ENCODE assay signal across 8 cellular contexts in the genomic region with DNA sequence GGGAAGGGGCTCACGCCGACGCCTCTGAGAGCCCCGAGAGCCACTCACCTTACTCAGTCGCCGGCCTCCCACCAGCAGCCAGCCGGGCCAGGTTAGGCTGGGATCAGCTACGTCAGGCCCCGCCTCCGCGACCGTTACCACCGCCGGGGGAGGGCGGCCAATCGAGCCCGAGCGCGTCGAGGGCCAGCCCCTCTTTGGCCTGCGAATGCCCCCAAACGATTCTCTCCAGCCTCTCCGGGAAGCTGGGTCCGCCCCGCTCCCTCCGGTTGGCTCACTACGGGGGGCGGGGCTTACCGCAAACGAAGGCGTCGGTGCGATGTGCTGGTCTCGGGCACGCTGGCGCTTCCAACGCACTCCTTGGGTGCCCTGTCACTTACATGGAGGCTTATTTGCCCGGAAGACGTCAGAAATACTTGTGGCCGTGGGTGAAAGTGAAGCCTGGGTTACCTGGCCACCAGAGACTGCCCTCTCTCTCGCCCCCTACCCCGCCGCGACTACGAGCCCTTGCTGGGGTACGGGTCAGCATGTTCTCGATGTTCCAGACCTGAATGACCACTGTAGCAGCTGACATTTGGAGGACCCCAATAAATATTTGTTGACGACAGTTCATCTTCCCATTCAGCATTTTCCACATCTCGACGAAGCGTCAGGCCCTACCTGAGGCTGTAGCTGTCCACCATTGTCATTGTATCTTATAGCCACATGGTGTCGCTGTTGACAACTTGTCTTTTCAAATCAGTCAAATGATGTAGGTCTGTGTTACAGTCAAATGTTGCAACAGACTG. TPM values are rescaled to one million over a fixed set of nuclear protein-coding genes. Genes with fewer than 3 reads are reported as not detected.
DNase-seq lines count a peak whose midpoint lies in the region; ATAC-seq and TF ChIP-seq lines count a peak whose summit lies in the region.

A gene with protein sequence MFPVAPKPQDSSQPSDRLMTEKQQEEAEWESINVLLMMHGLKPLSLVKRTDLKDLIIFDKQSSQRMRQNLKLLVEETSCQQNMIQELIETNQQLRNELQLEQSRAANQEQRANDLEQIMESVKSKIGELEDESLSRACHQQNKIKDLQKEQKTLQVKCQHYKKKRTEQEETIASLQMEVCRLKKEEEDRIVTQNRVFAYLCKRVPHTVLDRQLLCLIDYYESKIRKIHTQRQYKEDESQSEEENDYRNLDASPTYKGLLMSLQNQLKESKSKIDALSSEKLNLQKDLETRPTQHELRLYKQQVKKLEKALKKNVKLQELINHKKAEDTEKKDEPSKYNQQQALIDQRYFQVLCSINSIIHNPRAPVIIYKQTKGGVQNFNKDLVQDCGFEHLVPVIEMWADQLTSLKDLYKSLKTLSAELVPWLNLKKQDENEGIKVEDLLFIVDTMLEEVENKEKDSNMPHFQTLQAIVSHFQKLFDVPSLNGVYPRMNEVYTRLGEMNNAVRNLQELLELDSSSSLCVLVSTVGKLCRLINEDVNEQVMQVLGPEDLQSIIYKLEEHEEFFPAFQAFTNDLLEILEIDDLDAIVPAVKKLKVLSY (minus strand): TSS at position 111 of the 785 bp plus-strand sequence. CDS start 21,333 bp downstream, outside the sequence.

- H3K9me3 ChIP-seq in testis = no peaks in the 10 kb centered on the region

- H3K27me3 ChIP-seq in foreskin keratinocyte = no peaks in the 10 kb centered on the region
- no peaks in the 10 kb centered on the region for H3K27me3 ChIP-seq in testis

- peak; percentile 61 for TF ChIP-seq POLR2A in testis (IDR thresholded peaks at IDR 0.05)

- no peaks in the 10 kb centered on the region for H3K36me3 ChIP-seq in testis (ENCODE audit: low read depth, missing control alignments)

- intact Hi-C loops in testis (cut with DNase I; ENCODE audit: low total_unique reads) = loop anchor here (5.0 kb wide), 1 partner anchor 323 kb away; no protein-coding TSS in a partner anchor

- H3K4me1 ChIP-seq in foreskin keratinocyte = no peaks in the 10 kb centered on the region
- peaks cover 3% of the 10 kb centered on the region for H3K4me1 ChIP-seq in testis

- 0% methylated on average over 34 to 52 of the region's 52 CpGs for WGBS in testis, 2 donors

- H3K4me3 ChIP-seq in testis = peak within 1 kb of the TSS; percentile 66 to 74

- DNase-seq in EH (ENCODE audit: low read depth) (peak; percentile 96), activated T-helper 1 cell treated with Interleukin-2 at 50 U/mL for 16 hours (ENCODE audit: low read depth) (peak; percentile 81), foreskin keratinocyte (peak; percentile 78 to 89), non-pigmented ciliary epithelial cell (ENCODE audit: low read depth) (peak; percentile 76), testis (peak; percentile 94), NCI-H748 (lab: John Stamatoyannopoulos, UW; ENCODE audit: unreplicated experiment) (no peak)

- ATAC-seq in GM21786 (IDR thresholded peaks at IDR 0.05; ENCODE audit: unreplicated experiment) = peak; percentile 82
- peak; percentile 95 for ATAC-seq in foreskin keratinocyte

- H3K27ac ChIP-seq in foreskin keratinocyte (peak within 1 kb of the TSS; percentile 14), testis (peak within 1 kb of the TSS; percentile 73 to 81)

- peak; percentile 87 for TF ChIP-seq CTCF in LNCAP (IDR thresholded peaks at IDR 0.05)
- peak; percentile 90 for TF ChIP-seq CTCF in foreskin keratinocyte (conservative IDR thresholded peaks at IDR 0.05)
- peak; percentile 85 to 92 (median 85) for TF ChIP-seq CTCF in testis (IDR thresholded peaks at IDR 0.05)

RNA-seq across cellular contexts. Expression of the gene that starts here (rescaled TPM):
- 8.8 TPM in 2 replicates for total RNA-seq in foreskin keratinocyte
- polyA plus RNA-seq in foreskin keratinocyte = 3.5 and 4.2 TPM in 2 replicates
- 10 to 100 TPM; 37.4 to 61.4 TPM for total RNA-seq in testis
- polyA plus RNA-seq in testis (ENCODE audit: insufficient read depth, low read depth, low replicate concordance) = 66.6 TPM

Comparison
In these comparisons a context has a peak if more than half of its experiments do, and no peak if none do; other contexts are left out.
1. RNA of the gene that starts here (polyA plus RNA-seq): 66.6 TPM in testis (single experiment); 3.5 to 4.2 TPM in foreskin keratinocyte; every median in the first group is over 10 times any median in the second.
2. Peak in every context shown above with its lines, with median percentiles within 50 percentile points of each other: CTCF ChIP-seq.